In the genomic region with DNA sequence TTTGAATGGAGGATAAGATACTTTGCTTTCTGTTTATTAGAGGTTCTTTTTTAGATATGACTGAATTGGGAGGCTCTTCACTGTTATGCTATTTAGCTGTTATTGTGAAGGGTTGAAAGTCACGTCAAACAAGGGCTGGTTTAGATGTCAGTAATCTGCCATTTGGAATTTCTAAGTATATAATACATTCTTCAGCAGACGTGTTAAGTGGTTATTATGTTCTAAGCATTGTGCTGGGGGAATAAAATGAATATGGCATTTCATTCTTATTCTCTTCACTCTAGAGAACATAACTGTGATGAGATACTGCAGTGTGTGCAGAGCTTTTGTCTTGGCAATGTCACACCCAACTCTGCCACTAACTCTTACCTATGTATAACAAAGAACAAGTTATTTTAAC, we compare ENCODE assay signal across 16 cellular contexts.
"Had no signal": no experiment of that assay in that cellular context is flagged by ENCODE, and none has a peak within 500 bp of the region (broad histone marks: within the 10 kb centered on the region; RNA-seq: fewer than 3 reads in every experiment).

No MANE protein-coding gene starts in this region.

- DNase-seq: activated CD4-positive, alpha-beta T cell treated with anti-CD3 and anti-CD28 coated beads for 1 hour; activated CD8-positive, alpha-beta memory T cell treated with anti-CD3 and anti-CD28 coated beads for 24 hours; activated gamma-delta T cell; amygdala; brain microvascular endothelial cell; hypothalamus; midbrain; psoas muscle; SIG-M5; sigmoid colon; stimulated activated CD4-positive, alpha-beta T cell treated with anti-CD3 and anti-CD28 coated beads, Interleukin-12 subunit alpha, Interleukin-12 subunit beta, amount 100 ng/mL, for 4 hours; stimulated activated CD4-positive, alpha-beta T cell treated with anti-CD3 and anti-CD28 coated beads, Interleukin-2, amount 100 ng/mL, for 48 hours; stimulated activated naive CD4-positive, alpha-beta T cell treated with Interleukin-2 at 50 U/mL for 16 hours had no signal

- H3K36me3 ChIP-seq: brain microvascular endothelial cell had no signal

- H3K27ac Mint-ChIP-seq: T-helper 2 cell treated with Interferon-gamma antibody and Interleukin-4, amounts not matched to agents 5 μg/mL and 100 μg/mL, for 36 hours; type B pancreatic cell had no signal

- ATAC-seq: psoas muscle had no signal

- H3K27me3 Mint-ChIP-seq: type B pancreatic cell had no signal

- H3K4me3 ChIP-seq: esophagus muscularis mucosa, psoas muscle, sigmoid colon had no signal

- H3K9me3 Mint-ChIP-seq: type B pancreatic cell had no signal

- H3K27ac ChIP-seq: brain microvascular endothelial cell, esophagus muscularis mucosa, psoas muscle, sigmoid colon had no signal

- H3K4me3 Mint-ChIP-seq: T-helper 2 cell treated with Interferon-gamma antibody and Interleukin-4, amounts not matched to agents 5 μg/mL and 100 μg/mL, for 36 hours; type B pancreatic cell had no signal
